In genomic region chr4:22984390-22984789, GRCh38 we compare ENCODE assay signal across 39 cellular contexts.
"Had no signal": no experiment of that assay in that cellular context is flagged by ENCODE, and none has a peak within 500 bp of the region (broad histone marks: within the 10 kb centered on the region; RNA-seq: fewer than 3 reads in every experiment).

No MANE protein-coding gene starts in this region.

- H3K9me3 ChIP-seq: adrenal gland, ascending aorta, body of pancreas had no signal

- H3K9me3 Mint-ChIP-seq: activated T-helper 1 cell treated with anti-CD3 and anti-CD28 coated beads, Interleukin-12 subunit alpha, Interleukin-12 subunit beta, Interleukin-2, Interleukin-4 antibody, amounts not matched to agents 30 ng/mL and 10 ng/mL and 1 ng/mL, durations not matched to agents 14 hours and 24 hours and 36 hours had no signal

- H3K27ac ChIP-seq: adrenal gland, ascending aorta, body of pancreas, brain microvascular endothelial cell, breast epithelium, cardiac muscle cell had no signal

- FAIRE-seq: astrocyte, bronchial epithelial cell had no signal

- H3K4me1 Mint-ChIP-seq: activated naive CD4-positive, alpha-beta T cell treated with anti-CD3 and anti-CD28 coated beads, Interleukin-2, amount 10 ng/mL, durations not matched to agents 7 days and 5 days; activated naive CD4-positive, alpha-beta T cell treated with anti-CD3 and anti-CD28 coated beads, Interleukin-2, amount 50 U/mL, for 24 hours; activated naive CD8-positive, alpha-beta T cell treated with anti-CD3 and anti-CD28 coated beads for 36 hours; activated naive CD8-positive, alpha-beta T cell treated with anti-CD3 and anti-CD28 coated beads, Interleukin-2, amount 10 ng/mL, durations not matched to agents 7 days and 5 days; activated naive CD8-positive, alpha-beta T cell treated with anti-CD3 and anti-CD28 coated beads, Interleukin-2, amount 50 U/mL, for 24 hours; activated T-helper 17 cell treated with anti-CD3 and anti-CD28 coated beads, Interleukin-2, amount 50 U/mL, for 72 hours; brain; central memory CD8-positive, alpha-beta T cell had no signal

- H3K36me3 ChIP-seq: adrenal gland, ascending aorta, brain microvascular endothelial cell, breast epithelium, cardiac muscle cell had no signal

- ATAC-seq: activated naive CD4-positive, alpha-beta T cell treated with anti-CD3 and anti-CD28 coated beads, Interleukin-2, amount 50 U/mL, for 72 hours; activated naive CD8-positive, alpha-beta T cell treated with anti-CD3 and anti-CD28 coated beads, Interleukin-2, amount 50 U/mL, for 24 hours; activated T-cell treated with anti-CD3 and anti-CD28 coated beads, Interleukin-2, amount 50 U/mL, for 4 hours; activated T-cell treated with anti-CD3 and anti-CD28 coated beads, Interleukin-2, amount 50 U/mL, for 72 hours; activated T-helper 17 cell treated with anti-CD3 and anti-CD28 coated beads, Interleukin-2, amount 50 U/mL, for 72 hours; body of pancreas had no signal

- H3K4me3 Mint-ChIP-seq: activated naive CD4-positive, alpha-beta T cell treated with anti-CD3 and anti-CD28 coated beads for 36 hours; activated naive CD4-positive, alpha-beta T cell treated with anti-CD3 and anti-CD28 coated beads, Interleukin-2, amount 10 ng/mL, durations not matched to agents 7 days and 5 days; activated naive CD4-positive, alpha-beta T cell treated with anti-CD3 and anti-CD28 coated beads, Interleukin-2, amount 50 U/mL, for 24 hours; activated naive CD8-positive, alpha-beta T cell; activated naive CD8-positive, alpha-beta T cell treated with anti-CD3 and anti-CD28 coated beads for 36 hours; activated naive CD8-positive, alpha-beta T cell treated with anti-CD3 and anti-CD28 coated beads, Interleukin-2, amount 10 ng/mL, durations not matched to agents 7 days and 5 days; activated naive CD8-positive, alpha-beta T cell treated with anti-CD3 and anti-CD28 coated beads, Interleukin-2, amount 50 U/mL, for 24 hours; activated T-cell treated with anti-CD3 and anti-CD28 coated beads, Interleukin-2, amount 50 U/mL, for 24 hours; activated T-cell treated with anti-CD3 and anti-CD28 coated beads, Interleukin-2, amount 50 U/mL, for 4 hours; activated T-cell treated with anti-CD3 and anti-CD28 coated beads, Interleukin-2, amount 50 U/mL, for 72 hours; activated T-helper 1 cell treated with anti-CD3 and anti-CD28 coated beads, Interleukin-12 subunit alpha, Interleukin-12 subunit beta, Interleukin-2, Interleukin-4 antibody, amounts not matched to agents 30 ng/mL and 10 ng/mL and 1 ng/mL, durations not matched to agents 14 hours and 24 hours and 36 hours; activated T-helper 17 cell treated with anti-CD3 and anti-CD28 coated beads, Interleukin-2, amount 50 U/mL, for 72 hours; brain; central memory CD8-positive, alpha-beta T cell had no signal

- H3K4me3 ChIP-seq: adrenal gland, ascending aorta, body of pancreas, breast epithelium, cardiac muscle cell had no signal

- H3K27me3 Mint-ChIP-seq: activated naive CD4-positive, alpha-beta T cell treated with anti-CD3 and anti-CD28 coated beads, Interleukin-2, amount 10 ng/mL, durations not matched to agents 7 days and 5 days; activated naive CD4-positive, alpha-beta T cell treated with anti-CD3 and anti-CD28 coated beads, Interleukin-2, amount 50 U/mL, for 24 hours; activated naive CD8-positive, alpha-beta T cell; activated naive CD8-positive, alpha-beta T cell treated with anti-CD3 and anti-CD28 coated beads for 36 hours; activated naive CD8-positive, alpha-beta T cell treated with anti-CD3 and anti-CD28 coated beads, Interleukin-2, amount 10 ng/mL, durations not matched to agents 7 days and 5 days; activated naive CD8-positive, alpha-beta T cell treated with anti-CD3 and anti-CD28 coated beads, Interleukin-2, amount 50 U/mL, for 24 hours; activated T-cell treated with anti-CD3 and anti-CD28 coated beads, Interleukin-2, amount 50 U/mL, for 24 hours; activated T-helper 17 cell treated with anti-CD3 and anti-CD28 coated beads, Interleukin-2, amount 50 U/mL, for 72 hours; brain; central memory CD8-positive, alpha-beta T cell had no signal

- H3K27me3 ChIP-seq: adrenal gland, ascending aorta, body of pancreas, brain microvascular endothelial cell, breast epithelium, cardiac muscle cell had no signal

- H3K36me3 Mint-ChIP-seq: activated naive CD4-positive, alpha-beta T cell treated with anti-CD3 and anti-CD28 coated beads, Interleukin-2, amount 10 ng/mL, durations not matched to agents 7 days and 5 days; activated naive CD4-positive, alpha-beta T cell treated with anti-CD3 and anti-CD28 coated beads, Interleukin-2, amount 50 U/mL, for 24 hours; activated naive CD4-positive, alpha-beta T cell treated with anti-CD3 and anti-CD28 coated beads, Interleukin-2, amount 50 U/mL, for 72 hours; activated naive CD8-positive, alpha-beta T cell; activated naive CD8-positive, alpha-beta T cell treated with anti-CD3 and anti-CD28 coated beads for 36 hours; brain had no signal

- H3K27ac Mint-ChIP-seq: activated naive CD4-positive, alpha-beta T cell treated with anti-CD3 and anti-CD28 coated beads for 36 hours; activated naive CD4-positive, alpha-beta T cell treated with anti-CD3 and anti-CD28 coated beads, Interleukin-2, amount 10 ng/mL, durations not matched to agents 7 days and 5 days; activated naive CD4-positive, alpha-beta T cell treated with anti-CD3 and anti-CD28 coated beads, Interleukin-2, amount 50 U/mL, for 24 hours; activated naive CD4-positive, alpha-beta T cell treated with anti-CD3 and anti-CD28 coated beads, Interleukin-2, amount 50 U/mL, for 72 hours; activated naive CD8-positive, alpha-beta T cell; activated naive CD8-positive, alpha-beta T cell treated with anti-CD3 and anti-CD28 coated beads for 36 hours; activated naive CD8-positive, alpha-beta T cell treated with anti-CD3 and anti-CD28 coated beads, Interleukin-2, amount 10 ng/mL, durations not matched to agents 7 days and 5 days; activated naive CD8-positive, alpha-beta T cell treated with anti-CD3 and anti-CD28 coated beads, Interleukin-2, amount 50 U/mL, for 24 hours; activated T-cell treated with anti-CD3 and anti-CD28 coated beads, Interleukin-2, amount 50 U/mL, for 24 hours; activated T-cell treated with anti-CD3 and anti-CD28 coated beads, Interleukin-2, amount 50 U/mL, for 72 hours; activated T-helper 1 cell treated with anti-CD3 and anti-CD28 coated beads, Interleukin-12 subunit alpha, Interleukin-12 subunit beta, Interleukin-2, Interleukin-4 antibody, amounts not matched to agents 30 ng/mL and 10 ng/mL and 1 ng/mL, durations not matched to agents 14 hours and 24 hours and 36 hours; activated T-helper 17 cell treated with anti-CD3 and anti-CD28 coated beads, Interleukin-2, amount 50 U/mL, for 72 hours; activated T-helper 2 cell treated with anti-CD3 and anti-CD28 coated beads, Interferon-gamma antibody, Interleukin-2, Interleukin-4, amounts not matched to agents 10 μg/mL and 5 μg/mL and 100 μg/mL, durations not matched to agents 14 hours and 24 hours and 36 hours; brain had no signal

- H3K4me1 ChIP-seq: adrenal gland, ascending aorta, body of pancreas, breast epithelium had no signal

- DNase-seq: activated effector memory CD4-positive, alpha-beta T cell treated with anti-CD3 and anti-CD28 coated beads, Interleukin-2, amount 50 U/mL, for 16 hours; activated effector memory CD4-positive, alpha-beta T cell treated with Interleukin-2 at 50 U/mL for 16 hours; activated gamma-delta T cell; activated gamma-delta T cell treated with Interleukin-2 at 50 U/mL for 16 hours; activated naive CD4-positive, alpha-beta T cell; activated naive CD4-positive, alpha-beta T cell treated with anti-CD3 and anti-CD28 coated beads for 36 hours; activated naive CD4-positive, alpha-beta T cell treated with anti-CD3 and anti-CD28 coated beads, Interleukin-2, amount 10 ng/mL, durations not matched to agents 7 days and 5 days; activated naive CD4-positive, alpha-beta T cell treated with anti-CD3 and anti-CD28 coated beads, Interleukin-2, amount 50 U/mL, for 16 hours; activated naive CD4-positive, alpha-beta T cell treated with Interleukin-2 at 50 U/mL for 16 hours; activated naive CD8-positive, alpha-beta T cell treated with anti-CD3 and anti-CD28 coated beads for 36 hours; activated naive CD8-positive, alpha-beta T cell treated with anti-CD3 and anti-CD28 coated beads, Interleukin-2, amount 10 ng/mL, durations not matched to agents 7 days and 5 days; activated naive CD8-positive, alpha-beta T cell treated with anti-CD3 and anti-CD28 coated beads, Interleukin-2, amount 50 U/mL, for 24 hours; activated T-cell treated with anti-CD3 and anti-CD28 coated beads, Interleukin-2, amount 50 U/mL, for 24 hours; activated T-cell treated with anti-CD3 and anti-CD28 coated beads, Interleukin-2, amount 50 U/mL, for 4 hours; activated T-cell treated with anti-CD3 and anti-CD28 coated beads, Interleukin-2, amount 50 U/mL, for 48 hours; activated T-cell treated with anti-CD3 and anti-CD28 coated beads, Interleukin-2, amount 50 U/mL, for 72 hours; adrenal gland; amniotic stem cell; amygdala; anterior cingulate cortex; aorta; body of pancreas; brain microvascular endothelial cell; caudate nucleus; central memory CD4-positive, alpha-beta T cell; cerebellar nuclear complex had no signal
